In genomic region chr5:180618487-180618829, GRCh38 we compare ENCODE assay signal across 1 cellular context.
TF ChIP-seq lines count a peak whose summit lies in the region.

No MANE protein-coding gene starts in this region.

TF ChIP-seq in HepG2, 621 proteins besides CTCF, POLR2A, EP300 and RAD21:
- TF ChIP-seq XRCC5 (optimal IDR thresholded peaks at IDR 0.05; ENCODE audit: low read length) (no peak), EED (CRISPR knock-in tag; IDR thresholded peaks at IDR 0.05) (no peak), CBX5 (CRISPR knock-in tag; IDR thresholded peaks at IDR 0.05; ENCODE audit: borderline replicate concordance) (no peak)
